In the genomic region with DNA sequence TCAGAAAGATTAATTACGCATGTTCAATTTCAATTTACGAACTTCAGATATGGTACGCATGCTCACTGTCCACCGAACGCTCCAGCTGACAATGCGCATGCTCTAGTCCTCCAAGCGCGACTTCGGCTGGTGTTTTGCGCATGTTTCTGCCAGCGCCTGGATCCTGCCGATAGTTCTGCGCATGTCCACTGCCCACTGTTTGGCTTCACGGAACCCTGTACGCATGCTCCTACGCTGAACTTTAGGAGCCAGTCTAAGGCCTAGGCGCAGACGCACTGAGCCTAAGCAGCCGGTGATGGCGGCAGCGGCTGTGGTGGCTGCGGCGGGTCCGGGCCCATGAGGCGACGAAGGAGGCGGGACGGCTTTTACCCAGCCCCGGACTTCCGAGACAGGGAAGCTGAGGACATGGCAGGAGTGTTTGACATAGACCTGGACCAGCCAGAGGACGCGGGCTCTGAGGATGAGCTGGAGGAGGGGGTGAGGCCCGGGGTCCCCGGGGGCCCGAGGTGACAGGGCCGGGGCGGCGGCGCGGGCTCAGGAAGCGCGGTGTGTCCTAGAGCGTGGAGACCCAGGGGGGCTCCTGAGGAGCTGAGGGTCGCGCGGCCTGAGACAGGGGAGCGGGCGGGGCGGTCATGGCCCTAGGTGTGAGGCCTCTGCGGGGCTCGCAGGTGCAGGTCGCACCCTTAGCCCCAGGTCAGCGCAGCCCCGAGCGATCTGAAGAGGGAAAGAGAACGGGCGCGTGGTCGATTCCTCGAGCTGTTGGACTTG, we compare ENCODE assay signal across 7 cellular contexts. TPM values are rescaled to one million over a fixed set of nuclear protein-coding genes. Genes with fewer than 3 reads are reported as not detected.
DNase-seq lines count a peak whose midpoint lies in the region; ATAC-seq, FAIRE-seq and TF ChIP-seq lines count a peak whose summit lies in the region.

A gene (plus strand): TSS at position 273 of the 768 bp plus-strand sequence. CDS start 64 bp downstream, at position 337.
A gene with protein sequence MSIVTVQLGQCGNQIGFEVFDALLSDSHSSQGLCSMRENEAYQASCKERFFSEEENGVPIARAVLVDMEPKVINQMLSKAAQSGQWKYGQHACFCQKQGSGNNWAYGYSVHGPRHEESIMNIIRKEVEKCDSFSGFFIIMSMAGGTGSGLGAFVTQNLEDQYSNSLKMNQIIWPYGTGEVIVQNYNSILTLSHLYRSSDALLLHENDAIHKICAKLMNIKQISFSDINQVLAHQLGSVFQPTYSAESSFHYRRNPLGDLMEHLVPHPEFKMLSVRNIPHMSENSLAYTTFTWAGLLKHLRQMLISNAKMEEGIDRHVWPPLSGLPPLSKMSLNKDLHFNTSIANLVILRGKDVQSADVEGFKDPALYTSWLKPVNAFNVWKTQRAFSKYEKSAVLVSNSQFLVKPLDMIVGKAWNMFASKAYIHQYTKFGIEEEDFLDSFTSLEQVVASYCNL (minus strand): TSS at position 95 of the 768 bp plus-strand sequence. CDS start 1,941 bp downstream, outside the sequence.

- in situ Hi-C loops in astrocyte of the spinal cord (cut with HindIII; ENCODE audit: low sequenced_read_pairs) = no loop called here

- peak; percentile 95 for DNase-seq in GM18507 (ENCODE audit: extremely low spot score, insufficient read length, low read depth)
- DNase-seq in NCI-H2081 (lab: John Stamatoyannopoulos, UW) = peak; percentile 98 to 100
- DNase-seq in T1000 (lab: John Stamatoyannopoulos, UW) = peak; percentile 99
- DNase-seq in astrocyte of the spinal cord (ENCODE audit: low read depth, low spot score) = peak; percentile 99
- DNase-seq in hepatocyte (ENCODE audit: low spot score) = peak; percentile 99
- peak; percentile 99 for DNase-seq in renal cortical epithelial cell (ENCODE audit: low read depth)

- FAIRE-seq in GM18507 (lab: Jason Lieb, UNC) = peak; percentile 99

- H2AFZ ChIP-seq in hepatocyte = peak within 1 kb of the TSS; percentile 64

- H3K27ac ChIP-seq in hepatocyte = peak within 1 kb of the TSS; percentile 77

- H4K20me1 ChIP-seq in hepatocyte (ENCODE audit: insufficient read depth, poor library complexity, severe bottlenecking) = peaks cover 14% of the 10 kb centered on the region

- no peaks in the 10 kb centered on the region for H3K9me2 ChIP-seq in hepatocyte (replicated peaks; ENCODE audit: insufficient read depth)

- TF ChIP-seq CTCF in astrocyte of the spinal cord (IDR thresholded peaks at IDR 0.05; ENCODE audit: low read depth, low read length) (no peak), hepatocyte (IDR thresholded peaks at IDR 0.05; ENCODE audit: poor library complexity) (no peak)

- H3K27me3 ChIP-seq in hepatocyte = no peaks in the 10 kb centered on the region

- peak; percentile 90 for ATAC-seq in HG02981 (IDR thresholded peaks at IDR 0.05; ENCODE audit: unreplicated experiment)

- 1% methylated on average over 42 of the region's 60 CpGs for WGBS in hepatocyte (ENCODE audit: low lambda C conversion rate, missing lambda C conversion rate)

- peaks cover 69% of the 10 kb centered on the region for H3K79me2 ChIP-seq in hepatocyte

- peaks cover 15% of the 10 kb centered on the region for H3K4me1 ChIP-seq in hepatocyte (ENCODE audit: insufficient read depth)

- no peaks in the 10 kb centered on the region for H3K9me3 ChIP-seq in hepatocyte (ENCODE audit: low read depth)

- H3K4me3 ChIP-seq in astrocyte of the spinal cord (ENCODE audit: low read depth, low read length) (peak within 1 kb of the TSS; percentile 92), hepatocyte (peak within 1 kb of the TSS; percentile 27)

- no peaks in the 10 kb centered on the region for H3K36me3 ChIP-seq in hepatocyte (replicated peaks; ENCODE audit: insufficient read depth, low read depth)

- H3K4me2 ChIP-seq in hepatocyte = peak within 1 kb of the TSS; percentile 95

RNA-seq across cellular contexts. Expression of the first gene that starts in this region (rescaled TPM):
- total RNA-seq in hepatocyte (17.2 and 22.4 TPM in 2 replicates), renal cortical epithelial cell (10.9 and 20.9 TPM in 2 replicates)
- polyA plus RNA-seq in hepatocyte = 21.9 and 27.9 TPM in 2 replicates

RNA-seq across cellular contexts. Expression of the second gene that starts in this region (rescaled TPM):
- 8.6 and 11.8 TPM in 2 replicates for total RNA-seq in hepatocyte
- polyA plus RNA-seq in hepatocyte = 8.7 and 12.0 TPM in 2 replicates
- total RNA-seq in renal cortical epithelial cell = 4.3 and 14.5 TPM in 2 replicates

Comparison
In these comparisons a context has a peak if more than half of its experiments do, and no peak if none do; other contexts are left out.
1. Peak in every context shown above with its lines: DNase-seq, ATAC-seq, H3K4me3 ChIP-seq and H3K27ac ChIP-seq.